In the genomic region with DNA sequence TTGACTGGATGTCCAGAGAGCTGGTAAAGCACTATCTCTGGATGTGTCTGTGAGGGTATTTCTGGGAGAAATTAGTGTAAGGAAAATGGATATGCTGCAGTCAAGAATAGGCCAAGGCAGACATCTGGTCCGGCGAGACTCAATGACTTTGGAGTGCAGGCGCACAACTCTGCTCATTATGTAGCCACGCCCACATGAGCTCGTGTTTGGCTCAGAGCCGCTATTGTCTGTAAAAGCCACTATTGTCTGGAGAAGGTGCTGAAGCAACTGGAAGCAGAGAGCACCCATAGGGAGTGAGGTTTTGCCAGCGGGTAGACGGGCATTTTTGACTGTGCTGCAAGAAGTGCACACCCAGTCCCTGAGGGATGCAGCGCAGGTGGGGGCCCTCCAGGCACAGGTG, we compare ENCODE assay signal across 13 cellular contexts.
DNase-seq lines count a peak whose midpoint lies in the region; ATAC-seq and TF ChIP-seq lines count a peak whose summit lies in the region.
"Had no signal": no experiment of that assay in that cellular context is flagged by ENCODE, and none has a peak within 500 bp of the region (broad histone marks: within the 10 kb centered on the region; RNA-seq: fewer than 3 reads in every experiment).

No MANE protein-coding gene starts in this region.

- TF ChIP-seq EP300 in ovary (IDR thresholded peaks at IDR 0.05), result no peak

- ATAC-seq in Right ventricle myocardium inferior (no peak), left cardiac atrium (no peak)
- ATAC-seq: PC-3 had no signal

- H3K23ac ChIP-seq in neuronal stem cell (ENCODE audit: low read depth, low read length, poor library complexity), result no peak overlapping the region

- H3K4me1 ChIP-seq in neuronal stem cell (ENCODE audit: control insufficient read depth in 2 of 2, insufficient read depth in 1 of 2, low read depth in 1 of 2, low read length in 2 of 2), result peaks cover 5 to 6% of the 10 kb centered on the region in 2 donors
- no peaks in the 10 kb centered on the region for H3K4me1 ChIP-seq in ovary (ENCODE audit: insufficient read depth)

- TF ChIP-seq CTCF in dorsolateral prefrontal cortex (IDR thresholded peaks at IDR 0.05 in 54 of 56, conservative IDR thresholded peaks at IDR 0.05 in 2 of 56; ENCODE audit: low read depth in 1 of 56, partially characterized antibody in 56 of 56) (peak in 1 of 56 donors; percentile 13), ovary (IDR thresholded peaks at IDR 0.05) (no peak)

- H3K4ac ChIP-seq in neuronal stem cell (ENCODE audit: low read length), result no peak overlapping the region

- H3K14ac ChIP-seq in neuronal stem cell (ENCODE audit: low read length), result no peak overlapping the region

- H2BK12ac ChIP-seq in neuronal stem cell (ENCODE audit: low read length), result no peak overlapping the region

- no peak overlapping the region for H2BK5ac ChIP-seq in neuronal stem cell (ENCODE audit: low read length)

- H4K91ac ChIP-seq in neuronal stem cell (ENCODE audit: low read depth, low read length, poor library complexity), result no peak overlapping the region

- H2BK15ac ChIP-seq in neuronal stem cell (ENCODE audit: low read length), result no peak overlapping the region

- H2AFZ ChIP-seq in neuronal stem cell (ENCODE audit: low read length), result no peak overlapping the region

- no peaks in the 10 kb centered on the region for H3K36me3 ChIP-seq in neuronal stem cell (replicated peaks in 1 of 2; ENCODE audit: control insufficient read depth in 2 of 2, insufficient read depth in 2 of 2, low read length in 2 of 2)
- H3K36me3 ChIP-seq in ovary, result no peaks in the 10 kb centered on the region

- H3K79me1 ChIP-seq in neuronal stem cell (ENCODE audit: low read depth, low read length), result no peaks in the 10 kb centered on the region

- no peak overlapping the region for H2BK120ac ChIP-seq in neuronal stem cell (ENCODE audit: low read depth, low read length)

- no peak overlapping the region for H3K9ac ChIP-seq in neuronal stem cell (ENCODE audit: low read depth, low read length, poor library complexity)

- peak overlapping the region; percentile 26 for H2AK5ac ChIP-seq in neuronal stem cell (ENCODE audit: low read depth, low read length)

- TF ChIP-seq POLR2A in ovary (IDR thresholded peaks at IDR 0.05), result no peak

- no peak overlapping the region for H3K18ac ChIP-seq in neuronal stem cell (ENCODE audit: low read length)

- no peak overlapping the region for H3K27ac ChIP-seq in dorsolateral prefrontal cortex
- no peak overlapping the region for H3K27ac ChIP-seq in neuronal stem cell (replicated peaks; ENCODE audit: low read length)
- no peak overlapping the region for H3K27ac ChIP-seq in ovary

- DNase-seq in Right ventricle myocardium inferior (ENCODE audit: missing footprints) (peak; percentile 53), left cardiac atrium (no peak), dorsolateral prefrontal cortex (peak in 9 of 10 donors; percentile 40 to 90 (median 70)), neuronal stem cell (ENCODE audit: low spot score) (no peak), ovary (no peak), glomerular visceral epithelial cell (ENCODE audit: extremely low spot score) (no peak), NCI-H82 (lab: John Stamatoyannopoulos, UW) (no peak), NCI-H187 treated with DMSO at 0.1 percent for 48 hours (lab: John Stamatoyannopoulos, UW) (no peak)
- DNase-seq: COR-L47, DMS153, NCI-H1436, NCI-H2081, PC-3 had no signal

- intact Hi-C loops in Right ventricle myocardium inferior (cut with DNase I) (no loop called here), left cardiac atrium (cut with DNase I) (no loop called here), dorsolateral prefrontal cortex (cut with DNase I) (no loop called here), ovary (cut with DNase I) (no loop called here)

- H4K8ac ChIP-seq in neuronal stem cell (ENCODE audit: low read depth, low read length), result no peak overlapping the region

- no CpG with 5 or more reads among the region's 9 CpGs for WGBS in neuronal stem cell (ENCODE audit: extremely low coverage in 2 of 2, insufficient read length in 2 of 2, insufficient replicate concordance in 1 of 2), 2 donors
- WGBS in ovary, 3 donors, result 89 to 91% (median 90%) methylated on average over 9 of the region's 9 CpGs

- no peak overlapping the region for H3K4me2 ChIP-seq in neuronal stem cell (ENCODE audit: insufficient read depth, low read length, poor library complexity, severe bottlenecking)

- H3K4me3 ChIP-seq in dorsolateral prefrontal cortex, result peak overlapping the region in 2 of 59 donors; percentile 22 to 23
- no peak overlapping the region for H3K4me3 ChIP-seq in neuronal stem cell (ENCODE audit: low read length in 2 of 2)
- H3K4me3 ChIP-seq in ovary, result no peak overlapping the region

- H3K27me3 ChIP-seq in dorsolateral prefrontal cortex, result no peaks in the 10 kb centered on the region
- no peaks in the 10 kb centered on the region for H3K27me3 ChIP-seq in neuronal stem cell (ENCODE audit: control insufficient read depth in 3 of 3, insufficient read depth in 3 of 3, low read depth in 1 of 3, low read length in 3 of 3)
- H3K27me3 ChIP-seq in ovary, result no peaks in the 10 kb centered on the region

- peaks cover 4 to 27% of the 10 kb centered on the region in 2 donors for H3K9me3 ChIP-seq in neuronal stem cell (replicated peaks in 1 of 2; ENCODE audit: control insufficient read depth in 2 of 2, insufficient read depth in 1 of 2, low read depth in 1 of 2, low read length in 2 of 2)
- H3K9me3 ChIP-seq in ovary, result no peaks in the 10 kb centered on the region

Comparison
In these comparisons a context has a peak if more than half of its experiments do, and no peak if none do; other contexts are left out.
1. DNase-seq: peak in Right ventricle myocardium inferior (single experiment) and dorsolateral prefrontal cortex (9 of 10); none in left cardiac atrium (single experiment), neuronal stem cell (single experiment), ovary (0 of 5), glomerular visceral epithelial cell (single experiment), NCI-H82 (single experiment) and NCI-H187 treated with DMSO at 0.1 percent for 48 hours (single experiment).